18 cellular contexts compared by ENCODE assay signal in genomic region chr17:80763293-80763867, GRCh38.
DNase-seq lines count a peak whose midpoint lies in the region; ATAC-seq and TF ChIP-seq lines count a peak whose summit lies in the region.
"Had no signal": no experiment of that assay in that cellular context is flagged by ENCODE, and none has a peak within 500 bp of the region (broad histone marks: within the 10 kb centered on the region; RNA-seq: fewer than 3 reads in every experiment).

No MANE protein-coding gene starts in this region.

- H3K27ac ChIP-seq in CD4-positive, CD25-positive, alpha-beta regulatory T cell (ENCODE audit: insufficient read depth, low read length, poor library complexity, severe bottlenecking) = peak overlapping the region; percentile 55
- H3K27ac ChIP-seq in CD8-positive, alpha-beta T cell (ENCODE audit: low read depth, low read length) = no peak overlapping the region
- H3K27ac ChIP-seq in ascending aorta = no peak overlapping the region
- H3K27ac ChIP-seq: epithelial cell of prostate, ovary, suprapubic skin had no signal

- H3K4me1 ChIP-seq in CD4-positive, CD25-positive, alpha-beta regulatory T cell (ENCODE audit: control insufficient read depth, insufficient read depth, low read length, poor library complexity, severe bottlenecking) = peaks cover 65% of the 10 kb centered on the region
- peaks cover 65% of the 10 kb centered on the region for H3K4me1 ChIP-seq in CD8-positive, alpha-beta T cell (ENCODE audit: insufficient read depth, low read length)
- H3K4me1 ChIP-seq in ascending aorta = no peaks in the 10 kb centered on the region

- H3K4me3 Mint-ChIP-seq in CD4-positive, CD25-positive, alpha-beta regulatory T cell = peak overlapping the region in 3 of 4 donors; percentile 24 to 60 (median 39)
- peak overlapping the region; percentile 52 for H3K4me3 Mint-ChIP-seq in CD8-positive, alpha-beta T cell
- peak overlapping the region; percentile 57 for H3K4me3 Mint-ChIP-seq in activated CD8-positive, alpha-beta T cell treated with anti-CD3 and anti-CD28 coated beads for 36 hours

- ATAC-seq in CD4-positive, CD25-positive, alpha-beta regulatory T cell (ENCODE audit: low read depth in 2 of 2) = no peak
- ATAC-seq in CD8-positive, alpha-beta T cell = peak; percentile 21
- ATAC-seq in activated CD8-positive, alpha-beta T cell treated with anti-CD3 and anti-CD28 coated beads for 36 hours = no peak
- ATAC-seq in HG02840 (IDR thresholded peaks at IDR 0.05; ENCODE audit: low FRiP score, unreplicated experiment) = no peak
- ATAC-seq: mucosa of descending colon had no signal

- no peaks in the 10 kb centered on the region for H3K36me3 ChIP-seq in CD4-positive, CD25-positive, alpha-beta regulatory T cell (ENCODE audit: control insufficient read depth, insufficient read depth, low read length)
- H3K36me3 ChIP-seq in CD8-positive, alpha-beta T cell (ENCODE audit: insufficient read depth, low read length) = no peaks in the 10 kb centered on the region
- no peaks in the 10 kb centered on the region for H3K36me3 ChIP-seq in ascending aorta
- H3K36me3 ChIP-seq: ovary, suprapubic skin had no signal

- H3K9me3 ChIP-seq in CD4-positive, CD25-positive, alpha-beta regulatory T cell (ENCODE audit: control insufficient read depth in 2 of 2, low read length in 2 of 2) = no peaks in the 10 kb centered on the region
- no peaks in the 10 kb centered on the region for H3K9me3 ChIP-seq in CD8-positive, alpha-beta T cell (ENCODE audit: low read length)
- H3K9me3 ChIP-seq in ascending aorta = no peaks in the 10 kb centered on the region
- H3K9me3 ChIP-seq: mucosa of descending colon, ovary, suprapubic skin had no signal

- H3K4me1 Mint-ChIP-seq in CD4-positive, CD25-positive, alpha-beta regulatory T cell = peaks cover 39 to 76% (median 48%) of the 10 kb centered on the region in 4 donors
- H3K4me1 Mint-ChIP-seq in CD8-positive, alpha-beta T cell (ENCODE audit: low read depth) = peaks cover 72% of the 10 kb centered on the region
- H3K4me1 Mint-ChIP-seq in activated CD8-positive, alpha-beta T cell treated with anti-CD3 and anti-CD28 coated beads for 36 hours (ENCODE audit: low read depth) = peaks cover 70% of the 10 kb centered on the region

- no peaks in the 10 kb centered on the region for H3K27me3 ChIP-seq in CD4-positive, CD25-positive, alpha-beta regulatory T cell (ENCODE audit: control insufficient read depth, insufficient read depth, low read length)
- H3K27me3 ChIP-seq in CD8-positive, alpha-beta T cell (ENCODE audit: insufficient read depth, low read length) = no peaks in the 10 kb centered on the region
- H3K27me3 ChIP-seq in ascending aorta = no peaks in the 10 kb centered on the region
- H3K27me3 ChIP-seq: ovary, suprapubic skin had no signal

- DNase-seq in CD4-positive, CD25-positive, alpha-beta regulatory T cell = peak in 1 of 3 donors; percentile 37
- no peak for DNase-seq in CD8-positive, alpha-beta T cell
- peak; percentile 44 for DNase-seq in activated CD8-positive, alpha-beta T cell treated with anti-CD3 and anti-CD28 coated beads for 36 hours
- DNase-seq in islet precursor cell = peak; percentile 19
- DNase-seq in ascending aorta (ENCODE audit: low spot score in 2 of 2) = no peak
- DNase-seq in NCI-H2081 (lab: John Stamatoyannopoulos, UW) = no peak
- DNase-seq: activated CD4-positive, CD25-positive, alpha-beta regulatory T cell; Calu3; foreskin melanocyte; GF-D8; mucosa of descending colon; NCI-H2029; NCI-H524 treated with DMSO at 0.1 percent for 48 hours; ovary; stimulated activated CD4-positive, alpha-beta T cell treated with anti-CD3 and anti-CD28 coated beads, Interleukin-2, amount 100 ng/mL, for 48 hours had no signal

- peaks cover 0 to 2% (median 0%) of the 10 kb centered on the region in 7 donors for H3K9me3 Mint-ChIP-seq in CD4-positive, CD25-positive, alpha-beta regulatory T cell
- H3K9me3 Mint-ChIP-seq in CD8-positive, alpha-beta T cell = no peaks in the 10 kb centered on the region
- no peaks in the 10 kb centered on the region for H3K9me3 Mint-ChIP-seq in activated CD8-positive, alpha-beta T cell treated with anti-CD3 and anti-CD28 coated beads for 36 hours

- H3K4me3 ChIP-seq in CD4-positive, CD25-positive, alpha-beta regulatory T cell (ENCODE audit: low read depth, low read length) = no peak overlapping the region
- no peak overlapping the region for H3K4me3 ChIP-seq in CD8-positive, alpha-beta T cell (ENCODE audit: low read depth, low read length)
- H3K4me3 ChIP-seq in ascending aorta = no peak overlapping the region
- H3K4me3 ChIP-seq: mucosa of descending colon, ovary, suprapubic skin had no signal

- no peaks in the 10 kb centered on the region for H3K27me3 Mint-ChIP-seq in CD4-positive, CD25-positive, alpha-beta regulatory T cell
- H3K27me3 Mint-ChIP-seq in CD8-positive, alpha-beta T cell (ENCODE audit: low read depth) = no peaks in the 10 kb centered on the region
- H3K27me3 Mint-ChIP-seq in activated CD8-positive, alpha-beta T cell treated with anti-CD3 and anti-CD28 coated beads for 36 hours = no peaks in the 10 kb centered on the region

- POLR2A ChIA-PET in CD8-positive, alpha-beta T cell (lab: Charles Lee) = interaction anchor here (0.7 to 1.8 kb wide), 6 partner anchors 11 to 29 kb away, joined by 3 to 13 read pairs (median 4); no protein-coding TSS in a partner anchor
- POLR2A ChIA-PET in activated CD8-positive, alpha-beta T cell treated with anti-CD3 and anti-CD28 coated beads for 36 hours (lab: Charles Lee) = interaction anchor here (0.9 to 2.6 kb wide), 7 partner anchors 11 to 125 kb away, joined by 3 to 15 read pairs (median 4); no protein-coding TSS in a partner anchor

- CTCF ChIA-PET in CD8-positive, alpha-beta T cell (lab: Charles Lee) = interaction anchor here (0.8 to 1.5 kb wide), 8 partner anchors 9 to 136 kb away, joined by 3 to 13 read pairs (median 4); no protein-coding TSS in a partner anchor
- CTCF ChIA-PET in activated CD8-positive, alpha-beta T cell treated with anti-CD3 and anti-CD28 coated beads for 36 hours (lab: Charles Lee) = interaction anchor here (1.0 to 1.7 kb wide), 8 partner anchors 10 to 188 kb away, joined by 3 to 13 read pairs (median 4); no protein-coding TSS in a partner anchor

- TF ChIP-seq CTCF in CD8-positive, alpha-beta T cell (IDR thresholded peaks at IDR 0.05) = no peak
- no peak for TF ChIP-seq CTCF in activated CD8-positive, alpha-beta T cell treated with anti-CD3 and anti-CD28 coated beads for 36 hours (IDR thresholded peaks at IDR 0.05)
- no peak for TF ChIP-seq CTCF in ascending aorta (IDR thresholded peaks at IDR 0.05)

- peak overlapping the region; percentile 32 to 80 (median 74) for H3K27ac Mint-ChIP-seq in CD4-positive, CD25-positive, alpha-beta regulatory T cell
- H3K27ac Mint-ChIP-seq in CD8-positive, alpha-beta T cell = peak overlapping the region; percentile 94
- H3K27ac Mint-ChIP-seq in activated CD8-positive, alpha-beta T cell treated with anti-CD3 and anti-CD28 coated beads for 36 hours = peak overlapping the region; percentile 99

- intact Hi-C loops in CD8-positive, alpha-beta T cell (cut with DNase I, micrococcal nuclease) = loop anchor here (10.0 kb wide), 2 partner anchors 51 to 131 kb away; no protein-coding TSS in a partner anchor
- intact Hi-C loops in activated CD8-positive, alpha-beta T cell treated with anti-CD3 and anti-CD28 coated beads for 36 hours (cut with micrococcal nuclease) = loop anchor here (5.0 kb wide), 1 partner anchor 94 kb away; no protein-coding TSS in a partner anchor
- intact Hi-C loops in ascending aorta (cut with DNase I) = no loop called here

- H3K36me3 Mint-ChIP-seq in CD4-positive, CD25-positive, alpha-beta regulatory T cell = peaks cover 3% of the 10 kb centered on the region
- H3K36me3 Mint-ChIP-seq in CD8-positive, alpha-beta T cell = peaks cover 7% of the 10 kb centered on the region
- peaks cover 32% of the 10 kb centered on the region for H3K36me3 Mint-ChIP-seq in activated CD8-positive, alpha-beta T cell treated with anti-CD3 and anti-CD28 coated beads for 36 hours (ENCODE audit: low read depth)

Comparison
In these comparisons a context has a peak if more than half of its experiments do, and no peak if none do; other contexts are left out.
1. DNase-seq: peak in activated CD8-positive, alpha-beta T cell treated with anti-CD3 and anti-CD28 coated beads for 36 hours (single experiment) and islet precursor cell (single experiment); none in CD8-positive, alpha-beta T cell (0 of 7), ascending aorta (0 of 2) and NCI-H2081 (0 of 2).
2. Peak in every context shown above with its lines, with median percentiles within 50 percentile points of each other: H3K27ac Mint-ChIP-seq and H3K4me3 Mint-ChIP-seq.